ENCODE assay signal across 1 cellular context in genomic region chr16:58859958-58860669, GRCh38.
TF ChIP-seq lines count a peak whose summit lies in the region.

No MANE protein-coding gene starts in this region.

TF ChIP-seq in K562, 482 proteins besides CTCF, POLR2A, EP300 and RAD21 (continued from another document and continues in another):
- TF ChIP-seq, protein P1, sequence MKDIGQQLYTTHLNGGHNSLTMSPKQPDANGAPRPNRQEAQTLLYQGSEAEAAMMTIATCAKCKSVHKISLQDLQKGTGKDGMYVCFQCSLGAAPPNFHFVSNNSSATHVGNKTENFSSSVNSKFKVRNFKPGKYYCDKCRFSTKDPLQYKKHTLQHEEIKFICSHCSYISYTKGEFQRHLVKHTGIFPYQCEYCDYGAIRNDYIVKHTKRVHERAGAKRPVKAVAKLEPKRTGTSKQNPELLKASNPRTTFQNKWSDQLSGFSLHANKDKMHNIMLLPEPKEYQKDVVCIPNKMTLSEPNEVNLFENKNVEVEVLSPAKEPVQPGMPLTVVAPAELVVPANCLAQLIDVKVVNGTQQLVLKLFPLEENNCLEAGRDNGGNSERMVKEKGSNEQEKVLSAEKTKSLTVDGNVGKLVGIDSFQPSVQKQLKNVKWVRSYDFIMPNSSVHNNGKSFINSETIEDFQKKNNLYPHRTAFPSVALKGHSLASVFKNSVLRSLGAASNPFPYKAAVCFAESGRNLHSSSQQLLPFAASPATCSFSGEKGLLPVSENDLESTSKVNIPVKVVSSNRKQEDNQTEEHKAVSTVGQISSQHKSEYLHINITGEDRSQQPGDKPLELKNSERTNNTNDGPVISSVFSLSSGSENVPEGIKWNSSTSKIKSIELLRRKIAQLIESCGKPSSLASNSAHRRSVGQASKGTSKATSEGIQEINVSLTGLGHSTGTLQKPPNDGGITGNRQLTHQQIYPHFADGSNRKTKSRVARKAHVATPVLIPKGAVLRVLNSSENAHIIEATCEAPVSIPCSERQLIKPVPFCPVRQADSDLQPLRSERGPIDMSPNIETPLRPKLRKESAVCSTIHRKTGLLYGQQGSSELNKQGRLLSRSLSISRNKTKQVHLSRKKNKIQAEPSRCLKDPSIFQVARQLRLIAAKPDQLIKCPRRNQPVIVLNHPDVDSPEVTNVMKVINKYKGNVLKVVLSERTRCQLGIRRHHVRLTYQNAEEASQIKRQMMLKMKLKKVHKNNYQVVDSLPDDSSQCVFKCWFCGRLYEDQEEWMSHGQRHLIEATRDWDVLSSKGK (CRISPR knock-in tag; IDR thresholded peaks at IDR 0.05), result no peak
- peak; percentile 52; the same call in 1 of the 2 replicates for TF ChIP-seq NCOA1 (IDR thresholded peaks at IDR 0.05; ENCODE audit: low read depth)
- TF ChIP-seq ZSCAN32 (CRISPR knock-in tag; IDR thresholded peaks at IDR 0.05), result no peak
- peak; percentile 94 for TF ChIP-seq POLR2AphosphoS5 (IDR thresholded peaks at IDR 0.05; ENCODE audit: control insufficient read depth, insufficient read depth, low read depth, low read length)
- TF ChIP-seq CHAMP1 (IDR thresholded peaks at IDR 0.05), result peak; percentile 81; the same call in 1 of the 2 replicates
- peak; percentile 88 for TF ChIP-seq CTBP1 (IDR thresholded peaks at IDR 0.05; ENCODE audit: borderline replicate concordance)
- peak; percentile 91 for TF ChIP-seq MEIS2 (IDR thresholded peaks at IDR 0.05; ENCODE audit: partially characterized antibody)
- TF ChIP-seq ELF1 (tag; IDR thresholded peaks at IDR 0.05), result no peak
- TF ChIP-seq CBFB (CRISPR knock-in tag; IDR thresholded peaks at IDR 0.05), result 0 out of 2 replicates have a peak, but pooled peaks have one; percentile 49
- peak; percentile 72 for TF ChIP-seq GATAD2B (IDR thresholded peaks at IDR 0.05; ENCODE audit: borderline replicate concordance)
- TF ChIP-seq BDP1 (IDR thresholded peaks at IDR 0.05; ENCODE audit: insufficient read depth, insufficient read length), result no peak
- TF ChIP-seq, protein P2, sequence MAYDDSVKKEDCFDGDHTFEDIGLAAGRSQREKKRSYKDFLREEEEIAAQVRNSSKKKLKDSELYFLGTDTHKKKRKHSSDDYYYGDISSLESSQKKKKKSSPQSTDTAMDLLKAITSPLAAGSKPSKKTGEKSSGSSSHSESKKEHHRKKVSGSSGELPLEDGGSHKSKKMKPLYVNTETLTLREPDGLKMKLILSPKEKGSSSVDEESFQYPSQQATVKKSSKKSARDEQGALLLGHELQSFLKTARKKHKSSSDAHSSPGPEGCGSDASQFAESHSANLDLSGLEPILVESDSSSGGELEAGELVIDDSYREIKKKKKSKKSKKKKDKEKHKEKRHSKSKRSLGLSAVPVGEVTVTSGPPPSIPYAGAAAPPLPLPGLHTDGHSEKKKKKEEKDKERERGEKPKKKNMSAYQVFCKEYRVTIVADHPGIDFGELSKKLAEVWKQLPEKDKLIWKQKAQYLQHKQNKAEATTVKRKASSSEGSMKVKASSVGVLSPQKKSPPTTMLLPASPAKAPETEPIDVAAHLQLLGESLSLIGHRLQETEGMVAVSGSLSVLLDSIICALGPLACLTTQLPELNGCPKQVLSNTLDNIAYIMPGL (CRISPR knock-in tag; IDR thresholded peaks at IDR 0.05), result no peak
- peak; percentile 93 for TF ChIP-seq GATA2 (CRISPR knock-in tag; IDR thresholded peaks at IDR 0.05)
- TF ChIP-seq HMGN3 (IDR thresholded peaks at IDR 0.05; ENCODE audit: borderline replicate concordance, extremely low read depth, insufficient read length, low read depth, low read length), result no peak
- TF ChIP-seq, protein P3, sequence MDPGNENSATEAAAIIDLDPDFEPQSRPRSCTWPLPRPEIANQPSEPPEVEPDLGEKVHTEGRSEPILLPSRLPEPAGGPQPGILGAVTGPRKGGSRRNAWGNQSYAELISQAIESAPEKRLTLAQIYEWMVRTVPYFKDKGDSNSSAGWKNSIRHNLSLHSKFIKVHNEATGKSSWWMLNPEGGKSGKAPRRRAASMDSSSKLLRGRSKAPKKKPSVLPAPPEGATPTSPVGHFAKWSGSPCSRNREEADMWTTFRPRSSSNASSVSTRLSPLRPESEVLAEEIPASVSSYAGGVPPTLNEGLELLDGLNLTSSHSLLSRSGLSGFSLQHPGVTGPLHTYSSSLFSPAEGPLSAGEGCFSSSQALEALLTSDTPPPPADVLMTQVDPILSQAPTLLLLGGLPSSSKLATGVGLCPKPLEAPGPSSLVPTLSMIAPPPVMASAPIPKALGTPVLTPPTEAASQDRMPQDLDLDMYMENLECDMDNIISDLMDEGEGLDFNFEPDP (CRISPR knock-in tag; IDR thresholded peaks at IDR 0.05), result no peak
- TF ChIP-seq, protein P4, sequence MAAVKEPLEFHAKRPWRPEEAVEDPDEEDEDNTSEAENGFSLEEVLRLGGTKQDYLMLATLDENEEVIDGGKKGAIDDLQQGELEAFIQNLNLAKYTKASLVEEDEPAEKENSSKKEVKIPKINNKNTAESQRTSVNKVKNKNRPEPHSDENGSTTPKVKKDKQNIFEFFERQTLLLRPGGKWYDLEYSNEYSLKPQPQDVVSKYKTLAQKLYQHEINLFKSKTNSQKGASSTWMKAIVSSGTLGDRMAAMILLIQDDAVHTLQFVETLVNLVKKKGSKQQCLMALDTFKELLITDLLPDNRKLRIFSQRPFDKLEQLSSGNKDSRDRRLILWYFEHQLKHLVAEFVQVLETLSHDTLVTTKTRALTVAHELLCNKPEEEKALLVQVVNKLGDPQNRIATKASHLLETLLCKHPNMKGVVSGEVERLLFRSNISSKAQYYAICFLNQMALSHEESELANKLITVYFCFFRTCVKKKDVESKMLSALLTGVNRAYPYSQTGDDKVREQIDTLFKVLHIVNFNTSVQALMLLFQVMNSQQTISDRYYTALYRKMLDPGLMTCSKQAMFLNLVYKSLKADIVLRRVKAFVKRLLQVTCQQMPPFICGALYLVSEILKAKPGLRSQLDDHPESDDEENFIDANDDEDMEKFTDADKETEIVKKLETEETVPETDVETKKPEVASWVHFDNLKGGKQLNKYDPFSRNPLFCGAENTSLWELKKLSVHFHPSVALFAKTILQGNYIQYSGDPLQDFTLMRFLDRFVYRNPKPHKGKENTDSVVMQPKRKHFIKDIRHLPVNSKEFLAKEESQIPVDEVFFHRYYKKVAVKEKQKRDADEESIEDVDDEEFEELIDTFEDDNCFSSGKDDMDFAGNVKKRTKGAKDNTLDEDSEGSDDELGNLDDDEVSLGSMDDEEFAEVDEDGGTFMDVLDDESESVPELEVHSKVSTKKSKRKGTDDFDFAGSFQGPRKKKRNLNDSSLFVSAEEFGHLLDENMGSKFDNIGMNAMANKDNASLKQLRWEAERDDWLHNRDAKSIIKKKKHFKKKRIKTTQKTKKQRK (IDR thresholded peaks at IDR 0.05; ENCODE audit: borderline replicate concordance, low read depth, low read length), result no peak
- TF ChIP-seq, protein P5, sequence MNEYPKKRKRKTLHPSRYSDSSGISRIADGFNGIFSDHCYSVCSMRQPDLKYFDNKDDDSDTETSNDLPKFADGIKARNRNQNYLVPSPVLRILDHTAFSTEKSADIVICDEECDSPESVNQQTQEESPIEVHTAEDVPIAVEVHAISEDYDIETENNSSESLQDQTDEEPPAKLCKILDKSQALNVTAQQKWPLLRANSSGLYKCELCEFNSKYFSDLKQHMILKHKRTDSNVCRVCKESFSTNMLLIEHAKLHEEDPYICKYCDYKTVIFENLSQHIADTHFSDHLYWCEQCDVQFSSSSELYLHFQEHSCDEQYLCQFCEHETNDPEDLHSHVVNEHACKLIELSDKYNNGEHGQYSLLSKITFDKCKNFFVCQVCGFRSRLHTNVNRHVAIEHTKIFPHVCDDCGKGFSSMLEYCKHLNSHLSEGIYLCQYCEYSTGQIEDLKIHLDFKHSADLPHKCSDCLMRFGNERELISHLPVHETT (CRISPR knock-in tag; conservative IDR thresholded peaks at IDR 0.05 in 1 of 2, IDR thresholded peaks at IDR 0.05 in 1 of 2), result peak in 1 of 2 experiments; percentile 66; a peak in 1 of 4 replicates
- TF ChIP-seq ZNF121 (CRISPR knock-in tag; conservative IDR thresholded peaks at IDR 0.05), result no peak
- TF ChIP-seq POLR2AphosphoS2 (IDR thresholded peaks at IDR 0.05; ENCODE audit: low read length), result no peak
- TF ChIP-seq SMAD2 (IDR thresholded peaks at IDR 0.05; ENCODE audit: low read depth, low read length), result no peak
- TF ChIP-seq, protein P6, sequence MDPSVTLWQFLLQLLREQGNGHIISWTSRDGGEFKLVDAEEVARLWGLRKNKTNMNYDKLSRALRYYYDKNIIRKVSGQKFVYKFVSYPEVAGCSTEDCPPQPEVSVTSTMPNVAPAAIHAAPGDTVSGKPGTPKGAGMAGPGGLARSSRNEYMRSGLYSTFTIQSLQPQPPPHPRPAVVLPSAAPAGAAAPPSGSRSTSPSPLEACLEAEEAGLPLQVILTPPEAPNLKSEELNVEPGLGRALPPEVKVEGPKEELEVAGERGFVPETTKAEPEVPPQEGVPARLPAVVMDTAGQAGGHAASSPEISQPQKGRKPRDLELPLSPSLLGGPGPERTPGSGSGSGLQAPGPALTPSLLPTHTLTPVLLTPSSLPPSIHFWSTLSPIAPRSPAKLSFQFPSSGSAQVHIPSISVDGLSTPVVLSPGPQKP (CRISPR knock-in tag; IDR thresholded peaks at IDR 0.05), result no peak
- no peak for TF ChIP-seq ZC3H8 (IDR thresholded peaks at IDR 0.05)
- TF ChIP-seq SIN3B (IDR thresholded peaks at IDR 0.05; ENCODE audit: low read depth), result no peak
- no peak for TF ChIP-seq ZFP91 (CRISPR knock-in tag; IDR thresholded peaks at IDR 0.05)
- TF ChIP-seq SIX5 (IDR thresholded peaks at IDR 0.05; ENCODE audit: borderline replicate concordance in 1 of 2, insufficient read depth in 1 of 2, low read depth in 1 of 2, low read length in 2 of 2), result no peak
- TF ChIP-seq CBX1 (IDR thresholded peaks at IDR 0.05; ENCODE audit: low read depth), result no peak
- TF ChIP-seq CHD2 (IDR thresholded peaks at IDR 0.05; ENCODE audit: low read depth, low read length), result 0 out of 2 replicates have a peak, but pooled peaks have one; percentile 15
- no peak for TF ChIP-seq PTRF (tag; IDR thresholded peaks at IDR 0.05)
- TF ChIP-seq EWSR1 (IDR thresholded peaks at IDR 0.05; ENCODE audit: borderline replicate concordance, low read depth, partially characterized antibody), result no peak
- peak; percentile 91 for TF ChIP-seq STAT5A (IDR thresholded peaks at IDR 0.05; ENCODE audit: borderline replicate concordance, low read length)
- no peak for TF ChIP-seq HOXB6 (CRISPR knock-in tag; IDR thresholded peaks at IDR 0.05; ENCODE audit: borderline replicate concordance)
- TF ChIP-seq GTF3C2 (IDR thresholded peaks at IDR 0.05; ENCODE audit: borderline replicate concordance, extremely low read depth, insufficient read length), result no peak
- TF ChIP-seq PHB (CRISPR knock-in tag; IDR thresholded peaks at IDR 0.05), result no peak
- TF ChIP-seq EHMT2 (IDR thresholded peaks at IDR 0.05), result 0 out of 2 replicates have a peak, but pooled peaks have one; percentile 31
- TF ChIP-seq MCM2 (IDR thresholded peaks at IDR 0.05; ENCODE audit: low read depth), result no peak
- peak; percentile 26; the same call in 1 of the 2 replicates for TF ChIP-seq MTA3 (IDR thresholded peaks at IDR 0.05; ENCODE audit: borderline replicate concordance)
- TF ChIP-seq SRSF1 (IDR thresholded peaks at IDR 0.05; ENCODE audit: low read depth, low read length), result no peak
- no peak for TF ChIP-seq RB1 (IDR thresholded peaks at IDR 0.05; ENCODE audit: low read depth)
- TF ChIP-seq ZNF668 (CRISPR knock-in tag; IDR thresholded peaks at IDR 0.05), result no peak
- no peak for TF ChIP-seq ZNF695 (CRISPR knock-in tag; IDR thresholded peaks at IDR 0.05)
